Comparison of ENCODE assay signal across 8 cellular contexts in the genomic region with DNA sequence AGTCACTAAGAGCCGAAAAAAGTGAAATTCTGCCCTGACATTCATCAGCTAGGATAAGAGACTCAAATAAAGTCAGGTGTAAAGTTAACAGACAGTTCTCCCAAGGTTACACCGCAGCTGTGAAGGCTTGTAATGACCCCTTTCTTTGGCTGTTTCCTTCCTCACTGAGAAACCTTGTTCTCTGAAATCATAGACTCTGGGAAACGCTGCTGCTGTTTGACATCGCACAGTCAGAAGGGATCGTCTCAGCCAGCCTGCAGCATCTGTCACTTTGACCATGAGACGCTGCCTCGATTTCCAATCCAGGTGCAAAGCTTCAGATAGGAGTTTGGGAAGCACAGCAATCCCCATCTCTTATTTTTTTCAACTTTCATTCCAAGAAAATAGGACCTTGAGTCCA. TPM values are rescaled to one million over a fixed set of nuclear protein-coding genes. Genes with fewer than 3 reads are reported as not detected.
A peak's percentile ranks its signal among the peaks of the same experiment; 100 is the strongest.
DNase-seq lines count a peak whose midpoint lies in the region; ATAC-seq and TF ChIP-seq lines count a peak whose summit lies in the region.

No MANE protein-coding gene starts in this region.

- no peak overlapping the region for H4K12ac ChIP-seq in trophoblast cell (ENCODE audit: low read depth, low read length)

- no CpG with 5 or more reads among the region's 7 CpGs for WGBS in trophoblast cell (ENCODE audit: extremely low coverage, insufficient coverage, insufficient read length)

- H4K8ac ChIP-seq in trophoblast cell (ENCODE audit: low read depth, low read length) = no peak overlapping the region

- H3K27me3 ChIP-seq in trophoblast cell (ENCODE audit: insufficient read depth, low read length) = no peaks in the 10 kb centered on the region

- POLR2A ChIA-PET in OCI-LY7 (lab: Charles Lee) = interaction anchor here (0.9 kb wide), 1 partner anchor 183 kb away, joined by 3 read pairs; a partner anchor contains a TSS

- peaks cover 24% of the 10 kb centered on the region for H3K4me1 ChIP-seq in OCI-LY7 (ENCODE audit: insufficient read depth, low read length, poor library complexity, severe bottlenecking)
- peaks cover 0 to 12% of the 10 kb centered on the region in 2 experiments for H3K4me1 ChIP-seq in trophoblast cell (ENCODE audit: control insufficient read depth in 1 of 2, insufficient read depth in 2 of 2, low read length in 2 of 2)

- H2AFZ ChIP-seq in OCI-LY7 (ENCODE audit: low read length) (peak overlapping the region; percentile 75), trophoblast cell (ENCODE audit: insufficient read depth, low read length, poor library complexity) (no peak overlapping the region)

- no peaks in the 10 kb centered on the region for H4K20me1 ChIP-seq in OCI-LY7 (ENCODE audit: insufficient read depth, low read length)

- no peak overlapping the region for H2BK120ac ChIP-seq in trophoblast cell (ENCODE audit: insufficient read depth, low read length, poor library complexity)

- H3K4me3 Mint-ChIP-seq in endothelial cell (ENCODE audit: unreplicated experiment) = peak overlapping the region; percentile 81

- H3K27ac ChIP-seq in OCI-LY7 (ENCODE audit: low read depth, low read length, poor library complexity, severe bottlenecking) (peak overlapping the region; percentile 70), trophoblast cell (ENCODE audit: low read depth, low read length) (no peak overlapping the region)

- peaks cover 7% of the 10 kb centered on the region; the same call in 1 of the 2 replicates for H3K36me3 ChIP-seq in OCI-LY7 (ENCODE audit: insufficient read depth, low read length)
- H3K36me3 ChIP-seq in trophoblast cell (ENCODE audit: control insufficient read depth in 1 of 2, insufficient read depth in 2 of 2, low read length in 2 of 2) = peaks cover 0 to 4% of the 10 kb centered on the region in 2 experiments

- H3K4me1 Mint-ChIP-seq in endothelial cell (ENCODE audit: unreplicated experiment) = peaks cover 17% of the 10 kb centered on the region

- peaks cover 2% of the 10 kb centered on the region for H3K79me1 ChIP-seq in trophoblast cell (ENCODE audit: low read length)

- H3K27ac Mint-ChIP-seq in endothelial cell (ENCODE audit: unreplicated experiment) = no peak overlapping the region

- H3K9me3 ChIP-seq in OCI-LY7 (ENCODE audit: low read length) = no peaks in the 10 kb centered on the region
- peaks cover 3% of the 10 kb centered on the region for H3K9me3 ChIP-seq in trophoblast cell (ENCODE audit: insufficient read depth, low read depth, low read length)

- no peak overlapping the region for H4K91ac ChIP-seq in trophoblast cell (ENCODE audit: low read depth, low read length)

- intact Hi-C loops in OCI-LY7 (cut with micrococcal nuclease; ENCODE audit: unreplicated experiment) = no loop called here

- no peak overlapping the region for H3K4ac ChIP-seq in trophoblast cell (ENCODE audit: low read depth, low read length)

- H3K79me2 ChIP-seq in OCI-LY7 (ENCODE audit: insufficient read depth, low read depth, low read length) = peaks cover 12% of the 10 kb centered on the region; the same call in 1 of the 2 replicates
- H3K79me2 ChIP-seq in trophoblast cell (ENCODE audit: control insufficient read depth, insufficient read depth, low read length, poor library complexity) = no peaks in the 10 kb centered on the region

- H2BK5ac ChIP-seq in trophoblast cell (ENCODE audit: low read depth, low read length, poor library complexity) = no peak overlapping the region

- no peak overlapping the region for H2BK12ac ChIP-seq in trophoblast cell (ENCODE audit: low read length)

- H3K18ac ChIP-seq in trophoblast cell (ENCODE audit: low read length) = no peak overlapping the region

- BruUV-seq in OCI-LY7 (replicated peaks; lab: Mats Ljungman, UMichigan) = TSS peak; percentile 78

- no peak overlapping the region for H3K14ac ChIP-seq in trophoblast cell (ENCODE audit: low read length)

- TF ChIP-seq CTCF in OCI-LY7 (conservative IDR thresholded peaks at IDR 0.05; ENCODE audit: low read length) = no peak
- TF ChIP-seq CTCF in endothelial cell (IDR thresholded peaks at IDR 0.05; ENCODE audit: unreplicated experiment) = no peak

- DNase-seq in OCI-LY7 (ENCODE audit: low spot score) = peak; percentile 52
- DNase-seq in endothelial cell (ENCODE audit: low spot score) = no peak
- DNase-seq in trophoblast cell = no peak
- no peak for DNase-seq in NCI-H2196 treated with DMSO at 0.1 percent for 48 hours (lab: John Stamatoyannopoulos, UW; ENCODE audit: unreplicated experiment)
- DNase-seq in NK-92 treated with Interleukin-12 subunit alpha and Interleukin-12 subunit beta, amount 100 ng/mL, for 24 hours (lab: John Stamatoyannopoulos, UW) = no peak
- no peak for DNase-seq in SHP77 (lab: John Stamatoyannopoulos, UW)

- ATAC-seq in HG03045 (IDR thresholded peaks at IDR 0.05; ENCODE audit: unreplicated experiment) = no peak

- H3K36me3 Mint-ChIP-seq in endothelial cell (ENCODE audit: low read depth, unreplicated experiment) = peaks cover 9% of the 10 kb centered on the region

- peaks cover 13% of the 10 kb centered on the region for H3K27me3 Mint-ChIP-seq in endothelial cell (ENCODE audit: unreplicated experiment)

- CTCF ChIA-PET in OCI-LY7 (lab: Charles Lee; ENCODE audit: unreplicated experiment) = no interaction called here

- H3K4me3 ChIP-seq in GM08714 (ENCODE audit: low read length) (peak overlapping the region; percentile 89), OCI-LY7 (ENCODE audit: low read depth, low read length, poor library complexity, severe bottlenecking) (peak overlapping the region; percentile 91), trophoblast cell (ENCODE audit: low read depth, low read length) (no peak overlapping the region)

- no peaks in the 10 kb centered on the region for H3K9me2 ChIP-seq in OCI-LY7 (ENCODE audit: insufficient read depth, low read length)

- H3K9ac ChIP-seq in trophoblast cell (ENCODE audit: low read length) = no peak overlapping the region

- no peaks in the 10 kb centered on the region for H3K9me3 Mint-ChIP-seq in endothelial cell (ENCODE audit: unreplicated experiment)

- no peak overlapping the region for H2AK5ac ChIP-seq in trophoblast cell (ENCODE audit: low read length)

- H3K4me2 ChIP-seq in OCI-LY7 (ENCODE audit: low read length) (peak overlapping the region; percentile 92), trophoblast cell (ENCODE audit: low read length) (peak overlapping the region; percentile 59)

- no peak overlapping the region for H3K23ac ChIP-seq in trophoblast cell (ENCODE audit: low read length)

RNA-seq across cellular contexts. Expression of a gene that starts 0.7 kb away (rescaled TPM):
- 44.5 and 47.2 TPM in 2 replicates for total RNA-seq in OCI-LY7 (2014; rRNA removed; shearing (Covaris generic))
- total RNA-seq in OCI-LY7 (2022) = 35.9 and 53.0 TPM in 2 replicates
- total RNA-seq in endothelial cell (ENCODE audit: unreplicated experiment) = 35.0 TPM
- polyA plus RNA-seq in trophoblast cell (2013) = 13.9 and 14.9 TPM in 2 replicates

RNA-seq across cellular contexts. Expression of a gene that starts 26.1 kb away (rescaled TPM):
- total RNA-seq in OCI-LY7 (2014; rRNA removed; shearing (Covaris generic)) = 4.5 and 4.9 TPM in 2 replicates
- 1.8 and 3.2 TPM in 2 replicates for total RNA-seq in OCI-LY7 (2022)
- total RNA-seq in endothelial cell (ENCODE audit: unreplicated experiment) = 65.6 TPM
- polyA plus RNA-seq in trophoblast cell (2013) = 22.2 and 25.7 TPM in 2 replicates

RNA-seq across cellular contexts. Expression of a gene that starts 54.8 kb away (rescaled TPM):
- not detected in 2 replicates for total RNA-seq in OCI-LY7 (2014; rRNA removed; shearing (Covaris generic))
- total RNA-seq in OCI-LY7 (2022) = not detected in 2 replicates
- not detected for total RNA-seq in endothelial cell (ENCODE audit: unreplicated experiment)
- 0.74 and 0.75 TPM in 2 replicates for polyA plus RNA-seq in trophoblast cell (2013)

RNA-seq across cellular contexts. Expression of a gene that starts 57.7 kb away (rescaled TPM):
- total RNA-seq in OCI-LY7 (2014; rRNA removed; shearing (Covaris generic)) = 0.03 and 0.08 TPM in 2 replicates
- total RNA-seq in OCI-LY7 (2022) = not detected in 2 replicates
- total RNA-seq in endothelial cell (ENCODE audit: unreplicated experiment) = 5.7 TPM
- 0.71 and 0.79 TPM in 2 replicates for polyA plus RNA-seq in trophoblast cell (2013)

RNA-seq across cellular contexts. Expression of a gene that starts 58.3 kb away (rescaled TPM):
- total RNA-seq in OCI-LY7 (2014; rRNA removed; shearing (Covaris generic)) = 4.7 and 8.4 TPM in 2 replicates
- total RNA-seq in OCI-LY7 (2022) = 8.1 and 8.8 TPM in 2 replicates
- 14.1 TPM for total RNA-seq in endothelial cell (ENCODE audit: unreplicated experiment)
- 2.9 and 3.3 TPM in 2 replicates for polyA plus RNA-seq in trophoblast cell (2013)

Comparison
In these comparisons a context has a peak if more than half of its experiments do, and no peak if none do; other contexts are left out.
1. RNA of a gene that starts 26.1 kb away (total RNA-seq): 65.6 TPM in endothelial cell (single experiment); 1.8 to 4.9 TPM in OCI-LY7; every median in the first group is over 10 times any median in the second.